ENCODE assay signal across 18 cellular contexts in genomic region chr9:89154218-89154617, GRCh38. TPM values are rescaled to one million over a fixed set of nuclear protein-coding genes. Genes with fewer than 3 reads are reported as not detected.
A peak's percentile ranks its signal among the peaks of the same experiment; 100 is the strongest.
DNase-seq lines count a peak whose midpoint lies in the region; ATAC-seq lines count a peak whose summit lies in the region.
"Had no signal": no experiment of that assay in that cellular context is flagged by ENCODE, and none has a peak within 500 bp of the region (broad histone marks: within the 10 kb centered on the region; RNA-seq: fewer than 3 reads in every experiment).

No MANE protein-coding gene starts in this region.

- peak; percentile 36 for DNase-seq in stimulated activated CD4-positive, alpha-beta T cell treated with anti-CD3 and anti-CD28 coated beads, Interleukin-15, amount 100 ng/mL, for 24 hours
- DNase-seq in stimulated activated CD4-positive, alpha-beta T cell treated with anti-CD3 and anti-CD28 coated beads, Interleukin-1b, Interleukin-23, amount 100 ng/mL, for 48 hours, result no peak
- peak; percentile 44 for DNase-seq in RPMI7951 (ENCODE audit: low read depth)
- no peak for DNase-seq in activated T-helper 2 cell treated with anti-CD3 and anti-CD28 coated beads, Interferon-gamma antibody, Interleukin-2, Interleukin-4, amounts not matched to agents 10 μg/mL and 5 μg/mL and 100 μg/mL, durations not matched to agents 14 hours and 24 hours and 36 hours (ENCODE audit: low spot score)
- no peak for DNase-seq in substantia nigra (lab: John Stamatoyannopoulos, UW)
- DNase-seq: activated gamma-delta T cell, Caco-2, left colon, NCI-H187 treated with DMSO at 0.1 percent for 48 hours, SHP77 had no signal

- intact Hi-C loops in dendritic cell treated with granulocyte-macrophage colony-stimulating factor and Interleukin-4, amounts not matched to agents 40 ng/mL and 50 ng/mL, for 4 days (cut with micrococcal nuclease), result no loop called here
- intact Hi-C loops in activated T-helper 2 cell treated with anti-CD3 and anti-CD28 coated beads, Interferon-gamma antibody, Interleukin-2, Interleukin-4, amounts not matched to agents 10 μg/mL and 5 μg/mL and 100 μg/mL, durations not matched to agents 14 hours and 24 hours and 36 hours (cut with micrococcal nuclease), result no loop called here

- H3K27ac ChIP-seq in substantia nigra (ENCODE audit: low read depth, low read length, poor library complexity, severe bottlenecking), result no peak overlapping the region
- H3K27ac ChIP-seq: HL-60, vagina had no signal

- peak overlapping the region; percentile 37 for H3K27ac Mint-ChIP-seq in dendritic cell treated with granulocyte-macrophage colony-stimulating factor and Interleukin-4, amounts not matched to agents 40 ng/mL and 50 ng/mL, for 4 days
- H3K27ac Mint-ChIP-seq in stimulated activated naive CD8-positive, alpha-beta T cell treated with anti-CD3 and anti-CD28 coated beads, Interleukin-15, Interleukin-2, amounts not matched to agents 100 ng/mL and 50 ng/mL, for 24 hours, result peak overlapping the region; percentile 68
- no peak overlapping the region for H3K27ac Mint-ChIP-seq in activated T-helper 2 cell treated with anti-CD3 and anti-CD28 coated beads, Interferon-gamma antibody, Interleukin-2, Interleukin-4, amounts not matched to agents 10 μg/mL and 5 μg/mL and 100 μg/mL, durations not matched to agents 14 hours and 24 hours and 36 hours
- H3K27ac Mint-ChIP-seq: T-helper 1 cell treated with Interleukin-12 subunit alpha and Interleukin-12 subunit beta and Interleukin-4 antibody, amounts not matched to agents 30 μg/mL and 1 μg/mL, for 36 hours; WTC11 had no signal

- no peaks in the 10 kb centered on the region for H3K9me3 Mint-ChIP-seq in dendritic cell treated with granulocyte-macrophage colony-stimulating factor and Interleukin-4, amounts not matched to agents 40 ng/mL and 50 ng/mL, for 4 days
- no peaks in the 10 kb centered on the region for H3K9me3 Mint-ChIP-seq in stimulated activated naive CD8-positive, alpha-beta T cell treated with anti-CD3 and anti-CD28 coated beads, Interleukin-15, Interleukin-2, amounts not matched to agents 100 ng/mL and 50 ng/mL, for 24 hours
- no peaks in the 10 kb centered on the region for H3K9me3 Mint-ChIP-seq in activated T-helper 2 cell treated with anti-CD3 and anti-CD28 coated beads, Interferon-gamma antibody, Interleukin-2, Interleukin-4, amounts not matched to agents 10 μg/mL and 5 μg/mL and 100 μg/mL, durations not matched to agents 14 hours and 24 hours and 36 hours
- H3K9me3 Mint-ChIP-seq: T-helper 1 cell treated with Interleukin-12 subunit alpha and Interleukin-12 subunit beta and Interleukin-4 antibody, amounts not matched to agents 30 μg/mL and 1 μg/mL, for 36 hours had no signal

- no peak for ATAC-seq in GM18511 (IDR thresholded peaks at IDR 0.05; ENCODE audit: unreplicated experiment)
- ATAC-seq: left colon, WTC11 had no signal

- H3K27me3 Mint-ChIP-seq in dendritic cell treated with granulocyte-macrophage colony-stimulating factor and Interleukin-4, amounts not matched to agents 40 ng/mL and 50 ng/mL, for 4 days, result peaks cover 29% of the 10 kb centered on the region
- H3K27me3 Mint-ChIP-seq in stimulated activated naive CD8-positive, alpha-beta T cell treated with anti-CD3 and anti-CD28 coated beads, Interleukin-15, Interleukin-2, amounts not matched to agents 100 ng/mL and 50 ng/mL, for 24 hours, result peaks cover 72% of the 10 kb centered on the region
- H3K27me3 Mint-ChIP-seq in activated T-helper 2 cell treated with anti-CD3 and anti-CD28 coated beads, Interferon-gamma antibody, Interleukin-2, Interleukin-4, amounts not matched to agents 10 μg/mL and 5 μg/mL and 100 μg/mL, durations not matched to agents 14 hours and 24 hours and 36 hours (ENCODE audit: low read depth), result peaks cover 54% of the 10 kb centered on the region
- H3K27me3 Mint-ChIP-seq: brain had no signal

- H3K4me3 Mint-ChIP-seq in dendritic cell treated with granulocyte-macrophage colony-stimulating factor and Interleukin-4, amounts not matched to agents 40 ng/mL and 50 ng/mL, for 4 days, result no peak overlapping the region
- peak overlapping the region; percentile 58 for H3K4me3 Mint-ChIP-seq in stimulated activated naive CD8-positive, alpha-beta T cell treated with anti-CD3 and anti-CD28 coated beads, Interleukin-15, Interleukin-2, amounts not matched to agents 100 ng/mL and 50 ng/mL, for 24 hours
- no peak overlapping the region for H3K4me3 Mint-ChIP-seq in activated T-helper 2 cell treated with anti-CD3 and anti-CD28 coated beads, Interferon-gamma antibody, Interleukin-2, Interleukin-4, amounts not matched to agents 10 μg/mL and 5 μg/mL and 100 μg/mL, durations not matched to agents 14 hours and 24 hours and 36 hours (ENCODE audit: low read depth)
- H3K4me3 Mint-ChIP-seq: T-helper 1 cell treated with Interleukin-12 subunit alpha and Interleukin-12 subunit beta and Interleukin-4 antibody, amounts not matched to agents 30 μg/mL and 1 μg/mL, for 36 hours; WTC11 had no signal

- no peaks in the 10 kb centered on the region for H3K36me3 Mint-ChIP-seq in dendritic cell treated with granulocyte-macrophage colony-stimulating factor and Interleukin-4, amounts not matched to agents 40 ng/mL and 50 ng/mL, for 4 days (ENCODE audit: low read depth)
- H3K36me3 Mint-ChIP-seq in stimulated activated naive CD8-positive, alpha-beta T cell treated with anti-CD3 and anti-CD28 coated beads, Interleukin-15, Interleukin-2, amounts not matched to agents 100 ng/mL and 50 ng/mL, for 24 hours (ENCODE audit: low read depth), result no peaks in the 10 kb centered on the region
- no peaks in the 10 kb centered on the region for H3K36me3 Mint-ChIP-seq in activated T-helper 2 cell treated with anti-CD3 and anti-CD28 coated beads, Interferon-gamma antibody, Interleukin-2, Interleukin-4, amounts not matched to agents 10 μg/mL and 5 μg/mL and 100 μg/mL, durations not matched to agents 14 hours and 24 hours and 36 hours (ENCODE audit: low read depth)
- H3K36me3 Mint-ChIP-seq: WTC11 had no signal

- peaks cover 24% of the 10 kb centered on the region for H3K4me1 Mint-ChIP-seq in dendritic cell treated with granulocyte-macrophage colony-stimulating factor and Interleukin-4, amounts not matched to agents 40 ng/mL and 50 ng/mL, for 4 days (ENCODE audit: low read depth)
- H3K4me1 Mint-ChIP-seq in stimulated activated naive CD8-positive, alpha-beta T cell treated with anti-CD3 and anti-CD28 coated beads, Interleukin-15, Interleukin-2, amounts not matched to agents 100 ng/mL and 50 ng/mL, for 24 hours (ENCODE audit: low read depth), result peaks cover 23% of the 10 kb centered on the region
- peaks cover 16% of the 10 kb centered on the region for H3K4me1 Mint-ChIP-seq in activated T-helper 2 cell treated with anti-CD3 and anti-CD28 coated beads, Interferon-gamma antibody, Interleukin-2, Interleukin-4, amounts not matched to agents 10 μg/mL and 5 μg/mL and 100 μg/mL, durations not matched to agents 14 hours and 24 hours and 36 hours (ENCODE audit: low read depth)
- H3K4me1 Mint-ChIP-seq: WTC11 had no signal

RNA-seq across cellular contexts. Expression of gene SHC3, which starts 24.4 kb away (rescaled TPM):
- 1.7 and 2.1 TPM in 2 replicates for total RNA-seq in RPMI7951 (2014; rRNA removed; shearing (Covaris generic))
- not detected in 2 replicates for total RNA-seq in activated T-helper 2 cell treated with anti-CD3 and anti-CD28 coated beads, Interferon-gamma antibody, Interleukin-2, Interleukin-4, amounts not matched to agents 10 μg/mL and 5 μg/mL and 100 μg/mL, durations not matched to agents 14 hours and 24 hours and 36 hours

Comparison
In these comparisons a context has a peak if more than half of its experiments do, and no peak if none do; other contexts are left out.
1. DNase-seq: peak in stimulated activated CD4-positive, alpha-beta T cell treated with anti-CD3 and anti-CD28 coated beads, Interleukin-15, amount 100 ng/mL, for 24 hours (single experiment) and RPMI7951 (single experiment); none in stimulated activated CD4-positive, alpha-beta T cell treated with anti-CD3 and anti-CD28 coated beads, Interleukin-1b, Interleukin-23, amount 100 ng/mL, for 48 hours (single experiment), activated T-helper 2 cell treated with anti-CD3 and anti-CD28 coated beads, Interferon-gamma antibody, Interleukin-2, Interleukin-4, amounts not matched to agents 10 μg/mL and 5 μg/mL and 100 μg/mL, durations not matched to agents 14 hours and 24 hours and 36 hours (single experiment) and substantia nigra (0 of 49).